ENCODE assay signal across 27 cellular contexts in the genomic region with DNA sequence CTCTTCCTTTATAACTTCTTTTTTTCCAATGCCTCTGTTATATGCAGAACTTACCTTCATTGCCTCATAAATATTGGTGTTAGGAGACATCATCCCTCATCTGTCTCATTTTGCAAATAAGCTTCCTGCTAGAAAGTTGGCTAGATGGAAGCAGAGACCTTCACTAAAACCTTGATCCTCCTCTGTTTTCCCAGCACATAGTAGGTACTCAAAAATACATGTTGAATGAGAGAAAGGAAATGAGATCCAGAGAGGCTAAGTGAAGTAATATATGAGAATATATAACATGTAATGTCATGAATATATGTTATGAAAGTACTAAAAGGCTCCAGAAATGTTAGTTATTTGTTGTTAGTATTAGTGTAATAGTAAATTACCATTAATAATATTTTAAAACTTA.
"Had no signal": no experiment of that assay in that cellular context is flagged by ENCODE, and none has a peak within 500 bp of the region (broad histone marks: within the 10 kb centered on the region; RNA-seq: fewer than 3 reads in every experiment).

No MANE protein-coding gene starts in this region.

- H3K27me3 ChIP-seq: stomach, suprapubic skin, testis, thyroid gland, tibial artery, tibial nerve, transverse colon, upper lobe of left lung, upper lobe of right lung, uterus, vagina had no signal

- H3K36me3 ChIP-seq: stomach, suprapubic skin, thoracic aorta, thyroid gland, tibial artery, tibial nerve, transverse colon, upper lobe of left lung, upper lobe of right lung, uterus, vagina had no signal

- H3K4me1 ChIP-seq: suprapubic skin, testis, tibial nerve, transverse colon, upper lobe of left lung, upper lobe of right lung had no signal

- H3K27ac ChIP-seq: stomach, suprapubic skin, testis, thoracic aorta, thyroid gland, tibial artery, tibial nerve, transverse colon, upper lobe of left lung, upper lobe of right lung, uterus, vagina had no signal

- H3K9me3 ChIP-seq: stomach, suprapubic skin, testis, thoracic aorta, thyroid gland, tibial artery, tibial nerve, transverse colon, upper lobe of left lung, upper lobe of right lung, uterus, vagina had no signal

- DNase-seq: stimulated activated CD4-positive, alpha-beta T cell treated with anti-CD3 and anti-CD28 coated beads, Interleukin-2, amount 100 ng/mL, for 48 hours; stimulated activated CD4-positive, alpha-beta T cell treated with anti-CD3 and anti-CD28 coated beads, Interleukin-4, amount 100 ng/mL, for 1 hour; stimulated activated CD4-positive, alpha-beta T cell treated with anti-CD3 and anti-CD28 coated beads, Interleukin-4, amount 100 ng/mL, for 24 hours; stimulated activated CD4-positive, alpha-beta T cell treated with anti-CD3 and anti-CD28 coated beads, Interleukin-4, amount 100 ng/mL, for 4 hours; stimulated activated CD8-positive, alpha-beta memory T cell treated with anti-CD3 and anti-CD28 coated beads, Interleukin-4, amount 100 ng/mL, for 48 hours; stimulated activated naive B cell treated with anti-CD40 and anti-IgM and Interleukin-4, amounts not matched to agents 10 μg/mL and 1 μg/mL and 100 μg/mL, for 72 hours; stimulated activated naive CD4-positive, alpha-beta T cell; stimulated activated naive CD4-positive, alpha-beta T cell treated with Interleukin-2 at 50 U/mL for 16 hours; stimulated activated naive CD8-positive, alpha-beta T cell treated with anti-CD3 and anti-CD28 coated beads, Interleukin-15, amount 100 ng/mL, for 72 hours; stimulated activated naive CD8-positive, alpha-beta T cell treated with anti-CD3 and anti-CD28 coated beads, Interleukin-15, Interleukin-2, amounts not matched to agents 100 U/mL and 50 U/mL, for 24 hours; stomach; substantia nigra; testis; thyroid gland; tibial artery; transverse colon; trophoblast cell; upper lobe of left lung; upper lobe of right lung; uterus had no signal

- H3K4me3 ChIP-seq: stomach, suprapubic skin, testis, thoracic aorta, thyroid gland, tibial artery, tibial nerve, transverse colon, upper lobe of left lung, upper lobe of right lung, uterus, vagina had no signal

- ATAC-seq: stimulated activated effector memory CD8-positive, alpha-beta T cell treated with anti-CD3 and anti-CD28 coated beads, Interleukin-12 subunit alpha, Interleukin-12 subunit beta, amount 100 ng/mL, for 72 hours; stimulated activated memory B cell treated with anti-CD40 and anti-IgM and Interleukin-4, amounts not matched to agents 10 μg/mL and 1 μg/mL and 100 μg/mL, for 72 hours; stimulated activated naive B cell treated with anti-CD40 and anti-IgM and Interleukin-4, amounts not matched to agents 10 μg/mL and 1 μg/mL and 100 μg/mL, for 72 hours; stimulated activated naive CD8-positive, alpha-beta T cell treated with anti-CD3 and anti-CD28 coated beads, Interleukin-15, amount 100 ng/mL, for 72 hours; stimulated activated naive CD8-positive, alpha-beta T cell treated with anti-CD3 and anti-CD28 coated beads, Interleukin-15, Interleukin-2, amounts not matched to agents 100 U/mL and 50 U/mL, for 24 hours; upper lobe of right lung had no signal

- FAIRE-seq: urothelium cell line had no signal
